8 cellular contexts compared by ENCODE assay signal in genomic region chr3:105367406-105368213, GRCh38. TPM values are rescaled to one million over a fixed set of nuclear protein-coding genes. Genes with fewer than 3 reads are reported as not detected.
DNase-seq lines count a peak whose midpoint lies in the region; ATAC-seq, FAIRE-seq and TF ChIP-seq lines count a peak whose summit lies in the region.

No MANE protein-coding gene starts in this region.

- TF ChIP-seq CTCF in omental fat pad (IDR thresholded peaks at IDR 0.05) (no peak), transverse colon (IDR thresholded peaks at IDR 0.05) (peak in 1 of 5 experiments; percentile 47)

- intact Hi-C loops in head of caudate nucleus (cut with DNase I) (loop anchor here (2.0 kb wide), 1 partner anchor 151 kb away; no protein-coding TSS in a partner anchor), transverse colon (cut with DNase I; ENCODE audit: low total_unique reads) (no loop called here)

- FAIRE-seq in HTR-8/SVneo (lab: Jason Lieb, UNC): no peak

- 2% methylated on average over 33 of the region's 37 CpGs; no CpG with 5 or more reads in 1 of the 2 donors for WGBS in transverse colon (ENCODE audit: low coverage in 1 of 2), 2 donors

- H3K36me3 ChIP-seq in transverse colon: no peaks in the 10 kb centered on the region

- no peak for TF ChIP-seq EP300 in transverse colon (IDR thresholded peaks at IDR 0.05; ENCODE audit: low read depth)

- ATAC-seq in GM19467 (IDR thresholded peaks at IDR 0.05; ENCODE audit: unreplicated experiment) (peak; percentile 21), omental fat pad (ENCODE audit: low FRiP score) (peak; percentile 9)

- no peaks in the 10 kb centered on the region for H3K9me3 ChIP-seq in transverse colon

- in situ Hi-C loops in Caki2 (cut with HindIII; ENCODE audit: low pct_unique_long_range_greater_than_20kb, low sequenced_read_pairs) (no loop called here), transverse colon (cut with MboI; ENCODE audit: low pct_ligation_motif_present in 1 of 4, low pct_unique_long_range_greater_than_20kb in 1 of 4, low sequenced_read_pairs in 3 of 4) (loop anchor here in 1 of 4 donors (25.0 kb wide), 1 partner anchor 755 kb away; no protein-coding TSS in a partner anchor)

- H3K27ac ChIP-seq in transverse colon: peak overlapping the region; percentile 83 to 91 (median 89)

- H3K4me1 ChIP-seq in transverse colon: peaks cover 0 to 42% (median 23%) of the 10 kb centered on the region in 4 donors

- peak; percentile 58 for TF ChIP-seq POLR2A in transverse colon (IDR thresholded peaks at IDR 0.05)

- H3K4me3 ChIP-seq in transverse colon: peak overlapping the region; percentile 54 to 78 (median 60)

- DNase-seq in Caki2 (ENCODE audit: low read depth) (peak; percentile 64), HTR-8/SVneo (ENCODE audit: insufficient read length, low spot score) (peak; percentile 32), SK-N-DZ (ENCODE audit: low spot score) (peak; percentile 42), head of caudate nucleus (peak; percentile 68 to 92 (median 81)), omental fat pad (ENCODE audit: low spot score) (peak; percentile 24), transverse colon (peak; percentile 84)
- peak; percentile 54 for DNase-seq in activated naive CD4-positive, alpha-beta T cell treated with anti-CD3 and anti-CD28 coated beads, Interleukin-2, amount 50 U/mL, for 16 hours

- peaks cover 12% of the 10 kb centered on the region for H3K27me3 ChIP-seq in transverse colon

RNA-seq across cellular contexts. Expression of gene ALCAM, which starts 0.9 kb away (rescaled TPM):
- 46.9 and 49.9 TPM in 2 replicates for total RNA-seq in Caki2 (2014; rRNA removed; shearing (Covaris generic); ENCODE audit: low replicate concordance)
- polyA plus RNA-seq in SK-N-DZ (2014; cell fraction: cytosol; rRNA removed): 20.0 and 22.5 TPM in 2 replicates
- polyA plus RNA-seq in SK-N-DZ (2014; cell fraction: nucleus; rRNA removed): 18.0 and 22.7 TPM in 2 replicates
- 10 to 100 TPM in 2 of 4 donors, 1 to 10 TPM in 2; 8.0 to 98.4 (median 11.4) TPM for total RNA-seq in omental fat pad
- total RNA-seq in transverse colon: 10 to 100 TPM in 3 of 4 donors, 1 to 10 TPM in 1; 9.4 to 25.9 (median 16.6) TPM

Comparison
In these comparisons a context has a peak if more than half of its experiments do, and no peak if none do; other contexts are left out.
1. Peak in every context shown above with its lines: DNase-seq, ATAC-seq, H3K4me3 ChIP-seq and H3K27ac ChIP-seq.
2. DNase-seq: peak in every context shown above with its lines; median percentile 84 in transverse colon; 81 in head of caudate nucleus; 64 in Caki2; 54 in activated naive CD4-positive, alpha-beta T cell treated with anti-CD3 and anti-CD28 coated beads, Interleukin-2, amount 50 U/mL, for 16 hours; 42 in SK-N-DZ; 32 in HTR-8/SVneo; 24 in omental fat pad.